ENCODE assay signal across 8 cellular contexts in genomic region chr3:158167737-158168469, GRCh38.
DNase-seq lines count a peak whose midpoint lies in the region; ATAC-seq, FAIRE-seq and TF ChIP-seq lines count a peak whose summit lies in the region.

No MANE protein-coding gene starts in this region.

- H3K27me3 ChIP-seq in WERI-Rb-1 (ENCODE audit: insufficient read depth, low read depth, severe bottlenecking) = no peaks in the 10 kb centered on the region

- no peaks in the 10 kb centered on the region for H3K36me3 ChIP-seq in WERI-Rb-1

- H3K27ac ChIP-seq in RWPE1 (no peak overlapping the region), WERI-Rb-1 (no peak overlapping the region)

- DNase-seq in stimulated activated CD4-positive, alpha-beta T cell treated with anti-CD3 and anti-CD28 coated beads, Interleukin-1b, Interleukin-23, amount 100 ng/mL, for 48 hours = peak; percentile 6
- DNase-seq in stimulated activated CD4-positive, alpha-beta T cell treated with anti-CD3 and anti-CD28 coated beads, Interleukin-2, amount 100 ng/mL, for 24 hours = no peak
- DNase-seq in RWPE1 (ENCODE audit: low spot score) (peak; percentile 92), fibroblast of gingiva (ENCODE audit: low read depth) (peak; percentile 93), urothelium cell line (ENCODE audit: low spot score) (peak; percentile 65), WERI-Rb-1 (no peak), NCI-H526 treated with DMSO at 0.1 percent for 48 hours (lab: John Stamatoyannopoulos, UW) (no peak)

- CTCF ChIA-PET in RWPE1 (lab: Yijun Ruan, JAX) = interaction anchor here (0.5 kb wide), 1 partner anchor 266 kb away, joined by 3 read pairs; no protein-coding TSS in a partner anchor

- ATAC-seq in GM19324 (IDR thresholded peaks at IDR 0.05; ENCODE audit: low FRiP score, unreplicated experiment) = no peak

- H3K9me3 ChIP-seq in WERI-Rb-1 (ENCODE audit: severe bottlenecking) = no peaks in the 10 kb centered on the region

- POLR2A ChIA-PET in RWPE1 (lab: Yijun Ruan, JAX; ENCODE audit: low non-redundant PET) = no interaction called here

- H3K4me3 ChIP-seq in WERI-Rb-1 (ENCODE audit: low read depth, low read length) = no peak overlapping the region

- FAIRE-seq in urothelium cell line (lab: Jason Lieb, UNC) = no peak

- TF ChIP-seq CTCF in RWPE1 (conservative IDR thresholded peaks at IDR 0.05; ENCODE audit: low read depth) = no peak
- TF ChIP-seq CTCF in WERI-Rb-1 (IDR thresholded peaks at IDR 0.05; ENCODE audit: low read depth, low read length) = no peak

Comparison
In these comparisons a context has a peak if more than half of its experiments do, and no peak if none do; other contexts are left out.
1. DNase-seq: peak in stimulated activated CD4-positive, alpha-beta T cell treated with anti-CD3 and anti-CD28 coated beads, Interleukin-1b, Interleukin-23, amount 100 ng/mL, for 48 hours (single experiment), RWPE1 (single experiment), fibroblast of gingiva (single experiment) and urothelium cell line (single experiment); none in stimulated activated CD4-positive, alpha-beta T cell treated with anti-CD3 and anti-CD28 coated beads, Interleukin-2, amount 100 ng/mL, for 24 hours (0 of 2), WERI-Rb-1 (single experiment) and NCI-H526 treated with DMSO at 0.1 percent for 48 hours (single experiment).